Comparison of ENCODE assay signal across 8 cellular contexts in genomic region chr6:149717255-149717587, GRCh38. TPM values are rescaled to one million over a fixed set of nuclear protein-coding genes. Genes with fewer than 3 reads are reported as not detected.
DNase-seq lines count a peak whose midpoint lies in the region; ATAC-seq, FAIRE-seq and TF ChIP-seq lines count a peak whose summit lies in the region.

No MANE protein-coding gene starts in this region.

- POLR2A ChIA-PET in activated CD4-positive, alpha-beta T cell treated with anti-CD3 and anti-CD28 coated beads, Interleukin-2, amount 10 ng/mL, durations not matched to agents 7 days and 5 days (lab: Charles Lee) = interaction anchor here (1.0 kb wide), 1 partner anchor 69 kb away, joined by 3 read pairs; the partner anchor contains the start of gene KATNA1

- H3K4me1 ChIP-seq in kidney (ENCODE audit: control insufficient read depth in 1 of 2, insufficient read depth in 1 of 2, low read depth in 1 of 2, low read length in 2 of 2) (peaks cover 3 to 5% of the 10 kb centered on the region in 2 donors), thymus (ENCODE audit: control insufficient read depth, insufficient read depth, low read length) (peaks cover 5% of the 10 kb centered on the region)

- H3K4me3 ChIP-seq in kidney (ENCODE audit: low read length in 2 of 2) (peak overlapping the region; percentile 75 to 77), thymus (ENCODE audit: low read length) (peak overlapping the region; percentile 80)

- intact Hi-C loops in activated T-helper 2 cell treated with anti-CD3 and anti-CD28 coated beads, Interferon-gamma antibody, Interleukin-2, Interleukin-4, amounts not matched to agents 10 μg/mL and 5 μg/mL and 100 μg/mL, durations not matched to agents 14 hours and 24 hours and 36 hours (cut with micrococcal nuclease) = loop anchor here (10.0 kb wide), 1 partner anchor 288 kb away; no protein-coding TSS in a partner anchor
- intact Hi-C loops in kidney (cut with DNase I) = no loop called here

- under 1% methylated on average over 9 of the region's 9 CpGs for WGBS in thymus

- peaks cover 24% of the 10 kb centered on the region for H3K36me3 Mint-ChIP-seq in activated CD4-positive, alpha-beta T cell treated with anti-CD3 and anti-CD28 coated beads, Interleukin-2, amount 10 ng/mL, durations not matched to agents 7 days and 5 days (ENCODE audit: low read depth)
- peaks cover 30% of the 10 kb centered on the region for H3K36me3 Mint-ChIP-seq in activated T-helper 2 cell treated with anti-CD3 and anti-CD28 coated beads, Interferon-gamma antibody, Interleukin-2, Interleukin-4, amounts not matched to agents 10 μg/mL and 5 μg/mL and 100 μg/mL, durations not matched to agents 14 hours and 24 hours and 36 hours (ENCODE audit: low read depth)

- peak overlapping the region; percentile 96 to 99 for H3K27ac ChIP-seq in kidney (ENCODE audit: low read depth in 2 of 2, low read length in 2 of 2)
- H3K27ac ChIP-seq in thymus (ENCODE audit: low read depth) = peak overlapping the region; percentile 96

- ATAC-seq in GM18520 (IDR thresholded peaks at IDR 0.05; ENCODE audit: unreplicated experiment) = no peak
- ATAC-seq in HG03469 (IDR thresholded peaks at IDR 0.05; ENCODE audit: unreplicated experiment) = no peak
- no peak for ATAC-seq in left lobe of liver

- peak overlapping the region; percentile 57 to 98 for H3K9ac ChIP-seq in kidney (ENCODE audit: low read length in 2 of 2)

- no peaks in the 10 kb centered on the region for H3K9me3 Mint-ChIP-seq in activated CD4-positive, alpha-beta T cell treated with anti-CD3 and anti-CD28 coated beads, Interleukin-2, amount 10 ng/mL, durations not matched to agents 7 days and 5 days
- no peaks in the 10 kb centered on the region for H3K9me3 Mint-ChIP-seq in activated T-helper 2 cell treated with anti-CD3 and anti-CD28 coated beads, Interferon-gamma antibody, Interleukin-2, Interleukin-4, amounts not matched to agents 10 μg/mL and 5 μg/mL and 100 μg/mL, durations not matched to agents 14 hours and 24 hours and 36 hours

- DNase-seq in activated CD4-positive, alpha-beta T cell treated with anti-CD3 and anti-CD28 coated beads, Interleukin-2, amount 10 ng/mL, durations not matched to agents 7 days and 5 days = no peak
- no peak for DNase-seq in activated CD4-positive, alpha-beta T cell treated with anti-CD3 and anti-CD28 coated beads for 1 hour
- DNase-seq in activated T-helper 2 cell treated with anti-CD3 and anti-CD28 coated beads, Interferon-gamma antibody, Interleukin-2, Interleukin-4, amounts not matched to agents 10 μg/mL and 5 μg/mL and 100 μg/mL, durations not matched to agents 14 hours and 24 hours and 36 hours (ENCODE audit: low spot score) = no peak
- DNase-seq in kidney = no peak
- no peak for DNase-seq in left lobe of liver (ENCODE audit: low spot score)

- H3K27me3 Mint-ChIP-seq in activated CD4-positive, alpha-beta T cell treated with anti-CD3 and anti-CD28 coated beads, Interleukin-2, amount 10 ng/mL, durations not matched to agents 7 days and 5 days = no peaks in the 10 kb centered on the region
- no peaks in the 10 kb centered on the region for H3K27me3 Mint-ChIP-seq in activated T-helper 2 cell treated with anti-CD3 and anti-CD28 coated beads, Interferon-gamma antibody, Interleukin-2, Interleukin-4, amounts not matched to agents 10 μg/mL and 5 μg/mL and 100 μg/mL, durations not matched to agents 14 hours and 24 hours and 36 hours (ENCODE audit: low read depth)

- peak overlapping the region; percentile 96 for H3K27ac Mint-ChIP-seq in activated CD4-positive, alpha-beta T cell treated with anti-CD3 and anti-CD28 coated beads, Interleukin-2, amount 10 ng/mL, durations not matched to agents 7 days and 5 days
- H3K27ac Mint-ChIP-seq in activated T-helper 2 cell treated with anti-CD3 and anti-CD28 coated beads, Interferon-gamma antibody, Interleukin-2, Interleukin-4, amounts not matched to agents 10 μg/mL and 5 μg/mL and 100 μg/mL, durations not matched to agents 14 hours and 24 hours and 36 hours = peak overlapping the region; percentile 83

- H3K4me3 Mint-ChIP-seq in activated CD4-positive, alpha-beta T cell treated with anti-CD3 and anti-CD28 coated beads, Interleukin-2, amount 10 ng/mL, durations not matched to agents 7 days and 5 days = peak overlapping the region; percentile 90
- peak overlapping the region; percentile 96 for H3K4me3 Mint-ChIP-seq in activated T-helper 2 cell treated with anti-CD3 and anti-CD28 coated beads, Interferon-gamma antibody, Interleukin-2, Interleukin-4, amounts not matched to agents 10 μg/mL and 5 μg/mL and 100 μg/mL, durations not matched to agents 14 hours and 24 hours and 36 hours (ENCODE audit: low read depth)

- H3K9me3 ChIP-seq in kidney (ENCODE audit: control insufficient read depth in 1 of 2, low read length in 2 of 2) (no peaks in the 10 kb centered on the region), thymus (ENCODE audit: control insufficient read depth) (no peaks in the 10 kb centered on the region)

- no peaks in the 10 kb centered on the region for H3K27me3 ChIP-seq in thymus (ENCODE audit: control insufficient read depth, insufficient read depth)

- H3K36me3 ChIP-seq in kidney (ENCODE audit: control insufficient read depth in 1 of 2, insufficient read depth in 2 of 2, low read length in 2 of 2) (no peaks in the 10 kb centered on the region), thymus (ENCODE audit: control insufficient read depth, insufficient read depth) (no peaks in the 10 kb centered on the region)

- no peak for TF ChIP-seq CTCF in kidney (IDR thresholded peaks at IDR 0.05; ENCODE audit: borderline replicate concordance, extremely low read depth, insufficient read depth)

- FAIRE-seq in kidney (lab: Jason Lieb, UNC) = no peak

- CTCF ChIA-PET in activated CD4-positive, alpha-beta T cell treated with anti-CD3 and anti-CD28 coated beads, Interleukin-2, amount 10 ng/mL, durations not matched to agents 7 days and 5 days (lab: Charles Lee) = interaction anchor here (0.8 to 1.6 kb wide), 3 partner anchors 12 to 151 kb away, joined by 3 to 10 read pairs (median 3); partner anchors contain the start of gene GINM1

- H3K4me1 Mint-ChIP-seq in activated CD4-positive, alpha-beta T cell treated with anti-CD3 and anti-CD28 coated beads, Interleukin-2, amount 10 ng/mL, durations not matched to agents 7 days and 5 days = peaks cover 36% of the 10 kb centered on the region
- H3K4me1 Mint-ChIP-seq in activated T-helper 2 cell treated with anti-CD3 and anti-CD28 coated beads, Interferon-gamma antibody, Interleukin-2, Interleukin-4, amounts not matched to agents 10 μg/mL and 5 μg/mL and 100 μg/mL, durations not matched to agents 14 hours and 24 hours and 36 hours (ENCODE audit: low read depth) = peaks cover 31% of the 10 kb centered on the region

RNA-seq across cellular contexts. Expression of gene LATS1, which starts 0.7 kb away (rescaled TPM):
- total RNA-seq in activated CD4-positive, alpha-beta T cell treated with anti-CD3 and anti-CD28 coated beads, Interleukin-2, amount 10 ng/mL, durations not matched to agents 7 days and 5 days = 10 to 100 TPM; 34.9 to 37.3 TPM
- 27.8 and 28.4 TPM in 2 replicates for total RNA-seq in activated T-helper 2 cell treated with anti-CD3 and anti-CD28 coated beads, Interferon-gamma antibody, Interleukin-2, Interleukin-4, amounts not matched to agents 10 μg/mL and 5 μg/mL and 100 μg/mL, durations not matched to agents 14 hours and 24 hours and 36 hours
- total RNA-seq in kidney = 32.4 TPM
- 3.3 TPM for polyA plus RNA-seq in kidney (ENCODE audit: insufficient read depth, low read depth, low replicate concordance)
- 11.2 TPM for polyA plus RNA-seq in thymus
- total RNA-seq in left lobe of liver = 10.2 TPM

RNA-seq across cellular contexts. Expression of gene NUP43, which starts 29.1 kb away (rescaled TPM):
- 10 to 100 TPM; 59.9 to 74.6 TPM for total RNA-seq in activated CD4-positive, alpha-beta T cell treated with anti-CD3 and anti-CD28 coated beads, Interleukin-2, amount 10 ng/mL, durations not matched to agents 7 days and 5 days
- total RNA-seq in activated T-helper 2 cell treated with anti-CD3 and anti-CD28 coated beads, Interferon-gamma antibody, Interleukin-2, Interleukin-4, amounts not matched to agents 10 μg/mL and 5 μg/mL and 100 μg/mL, durations not matched to agents 14 hours and 24 hours and 36 hours = 70.8 and 80.6 TPM in 2 replicates
- total RNA-seq in kidney = 36.1 TPM
- 9.9 TPM for polyA plus RNA-seq in kidney (ENCODE audit: insufficient read depth, low read depth, low replicate concordance)
- 20.6 TPM for polyA plus RNA-seq in thymus
- total RNA-seq in left lobe of liver = 9.3 TPM

RNA-seq across cellular contexts. Expression of gene PCMT1, which starts 32.3 kb away (rescaled TPM):
- 10 to 100 TPM; 86.2 to 93.9 TPM for total RNA-seq in activated CD4-positive, alpha-beta T cell treated with anti-CD3 and anti-CD28 coated beads, Interleukin-2, amount 10 ng/mL, durations not matched to agents 7 days and 5 days
- total RNA-seq in activated T-helper 2 cell treated with anti-CD3 and anti-CD28 coated beads, Interferon-gamma antibody, Interleukin-2, Interleukin-4, amounts not matched to agents 10 μg/mL and 5 μg/mL and 100 μg/mL, durations not matched to agents 14 hours and 24 hours and 36 hours = 112 TPM in 2 replicates
- 62.8 TPM for total RNA-seq in kidney
- polyA plus RNA-seq in kidney (ENCODE audit: insufficient read depth, low read depth, low replicate concordance) = 71.2 TPM
- polyA plus RNA-seq in thymus = 60.3 TPM
- total RNA-seq in left lobe of liver = 53.2 TPM
